ENCODE assay signal across 1 cellular context in the genomic region with DNA sequence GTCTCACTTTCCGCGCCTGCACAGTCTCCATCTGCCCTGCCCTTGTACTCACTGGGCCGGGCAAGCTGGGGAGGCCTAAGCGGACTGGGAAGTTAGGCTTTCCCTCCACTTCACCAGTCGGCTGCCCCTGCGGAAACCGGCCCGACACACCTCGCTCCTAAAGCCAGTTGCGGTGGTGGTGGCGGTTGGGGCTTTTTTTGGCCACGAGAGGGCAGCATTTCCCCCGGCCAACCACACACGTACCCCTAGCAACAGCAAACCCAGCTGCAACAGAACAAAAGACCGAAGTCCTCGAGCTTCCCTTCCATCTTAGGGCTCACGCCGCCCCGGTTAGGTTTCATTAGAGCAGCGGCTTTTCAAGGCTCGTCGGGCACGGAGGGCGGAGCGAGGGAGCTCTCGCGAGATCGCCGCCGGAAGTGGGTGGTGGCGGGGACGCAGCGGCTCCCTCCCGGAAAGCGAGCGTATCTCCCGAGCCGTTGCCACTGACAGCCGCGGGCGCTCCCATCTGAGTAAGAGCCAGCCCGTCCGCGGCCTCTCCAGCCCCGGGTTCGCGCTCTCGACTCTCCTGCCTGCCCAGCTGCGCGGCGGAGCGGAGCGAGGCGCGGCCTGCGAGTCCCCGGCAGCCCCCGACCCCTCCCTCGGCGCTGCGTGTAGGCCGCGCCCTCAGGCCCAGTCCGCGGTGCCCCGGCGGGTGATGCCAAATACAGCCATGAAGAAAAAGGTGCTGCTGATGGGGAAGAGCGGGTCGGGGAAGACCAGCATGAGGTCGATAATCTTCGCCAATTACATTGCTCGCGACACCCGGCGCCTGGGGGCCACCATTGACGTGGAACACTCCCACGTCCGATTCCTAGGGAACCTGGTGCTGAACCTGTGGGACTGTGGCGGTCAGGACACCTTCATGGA.
TF ChIP-seq lines count a peak whose summit lies in the region.

Gene RRAGA (plus strand): TSS at position 462 of the 906 bp plus-strand sequence. CDS start 233 bp downstream, at position 695.

TF ChIP-seq in HepG2, 621 proteins besides CTCF, POLR2A, EP300 and RAD21 (continued from another document and continues in another):
- TF ChIP-seq CEBPZ (IDR thresholded peaks at IDR 0.05; ENCODE audit: low read length), result no peak
- peak; percentile 40; the same call in 1 of the 2 replicates for TF ChIP-seq JUN (CRISPR knock-in tag; IDR thresholded peaks at IDR 0.05)
- TF ChIP-seq IRF2 (CRISPR knock-in tag; IDR thresholded peaks at IDR 0.05), result peak; percentile 89
- peak; percentile 94 for TF ChIP-seq YEATS4 (CRISPR knock-in tag; IDR thresholded peaks at IDR 0.05; ENCODE audit: borderline replicate concordance)
- no peak for TF ChIP-seq SSRP1 (CRISPR knock-in tag; IDR thresholded peaks at IDR 0.05)
- TF ChIP-seq ZNF260 (CRISPR knock-in tag; IDR thresholded peaks at IDR 0.05; ENCODE audit: borderline replicate concordance, low read depth), result no peak
- TF ChIP-seq SRY (CRISPR knock-in tag; IDR thresholded peaks at IDR 0.05), result peak; percentile 96
- TF ChIP-seq TEAD2 (CRISPR knock-in tag; IDR thresholded peaks at IDR 0.05), result no peak
- no peak for TF ChIP-seq ATM (IDR thresholded peaks at IDR 0.05; ENCODE audit: borderline replicate concordance)
- TF ChIP-seq ZNF530 (CRISPR knock-in tag; IDR thresholded peaks at IDR 0.05; ENCODE audit: low read depth), result no peak
- no peak for TF ChIP-seq SATB2 (CRISPR knock-in tag; IDR thresholded peaks at IDR 0.05)
- no peak for TF ChIP-seq CBX2 (IDR thresholded peaks at IDR 0.05; ENCODE audit: low read depth, low read length)
- TF ChIP-seq CBX2 (CRISPR knock-in tag; IDR thresholded peaks at IDR 0.05; ENCODE audit: low read depth), result no peak
- TF ChIP-seq KMT2B (CRISPR knock-in tag; IDR thresholded peaks at IDR 0.05), result peak; percentile 87; the same call in 1 of the 2 replicates
- no peak for TF ChIP-seq NFE2L1 (CRISPR knock-in tag; IDR thresholded peaks at IDR 0.05; ENCODE audit: borderline replicate concordance)
- TF ChIP-seq MIER3 (CRISPR knock-in tag; IDR thresholded peaks at IDR 0.05; ENCODE audit: borderline replicate concordance), result peak; percentile 24; the same call in 1 of the 2 replicates
- TF ChIP-seq, protein P1, sequence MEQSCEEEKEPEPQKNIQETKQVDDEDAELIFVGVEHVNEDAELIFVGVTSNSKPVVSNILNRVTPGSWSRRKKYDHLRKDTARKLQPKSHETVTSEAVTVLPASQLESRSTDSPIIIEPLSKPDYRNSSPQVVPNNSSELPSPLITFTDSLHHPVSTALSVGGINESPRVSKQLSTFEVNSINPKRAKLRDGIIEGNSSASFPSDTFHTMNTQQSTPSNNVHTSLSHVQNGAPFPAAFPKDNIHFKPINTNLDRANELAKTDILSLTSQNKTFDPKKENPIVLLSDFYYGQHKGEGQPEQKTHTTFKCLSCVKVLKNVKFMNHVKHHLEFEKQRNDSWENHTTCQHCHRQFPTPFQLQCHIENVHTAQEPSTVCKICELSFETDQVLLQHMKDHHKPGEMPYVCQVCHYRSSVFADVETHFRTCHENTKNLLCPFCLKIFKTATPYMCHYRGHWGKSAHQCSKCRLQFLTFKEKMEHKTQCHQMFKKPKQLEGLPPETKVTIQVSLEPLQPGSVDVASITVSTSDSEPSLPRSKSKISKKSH (CRISPR knock-in tag; IDR thresholded peaks at IDR 0.05; ENCODE audit: borderline replicate concordance), result 0 out of 2 replicates have a peak, but pooled peaks have one; percentile 28
- no peak for TF ChIP-seq ZNF3 (CRISPR knock-in tag; IDR thresholded peaks at IDR 0.05)
- TF ChIP-seq CCDC6 (CRISPR knock-in tag; IDR thresholded peaks at IDR 0.05), result peak; percentile 87; the same call in 1 of the 2 replicates
- TF ChIP-seq SALL2 (CRISPR knock-in tag; IDR thresholded peaks at IDR 0.05), result peak; percentile 95
- TF ChIP-seq IKZF4 (CRISPR knock-in tag; IDR thresholded peaks at IDR 0.05; ENCODE audit: borderline replicate concordance, low read depth, not compliant biosample characterization), result peak; percentile 57
- TF ChIP-seq PHF8 (CRISPR knock-in tag; IDR thresholded peaks at IDR 0.05), result peak; percentile 89
- TF ChIP-seq ZBTB20 (CRISPR knock-in tag; IDR thresholded peaks at IDR 0.05; ENCODE audit: borderline replicate concordance, low read depth), result peak; percentile 54; the same call in 1 of the 2 replicates
- TF ChIP-seq ZBTB3 (CRISPR knock-in tag; IDR thresholded peaks at IDR 0.05; ENCODE audit: borderline replicate concordance, low read depth), result no peak
- TF ChIP-seq TFDP2 (CRISPR knock-in tag; IDR thresholded peaks at IDR 0.05), result peak; percentile 77
- TF ChIP-seq, protein P2, sequence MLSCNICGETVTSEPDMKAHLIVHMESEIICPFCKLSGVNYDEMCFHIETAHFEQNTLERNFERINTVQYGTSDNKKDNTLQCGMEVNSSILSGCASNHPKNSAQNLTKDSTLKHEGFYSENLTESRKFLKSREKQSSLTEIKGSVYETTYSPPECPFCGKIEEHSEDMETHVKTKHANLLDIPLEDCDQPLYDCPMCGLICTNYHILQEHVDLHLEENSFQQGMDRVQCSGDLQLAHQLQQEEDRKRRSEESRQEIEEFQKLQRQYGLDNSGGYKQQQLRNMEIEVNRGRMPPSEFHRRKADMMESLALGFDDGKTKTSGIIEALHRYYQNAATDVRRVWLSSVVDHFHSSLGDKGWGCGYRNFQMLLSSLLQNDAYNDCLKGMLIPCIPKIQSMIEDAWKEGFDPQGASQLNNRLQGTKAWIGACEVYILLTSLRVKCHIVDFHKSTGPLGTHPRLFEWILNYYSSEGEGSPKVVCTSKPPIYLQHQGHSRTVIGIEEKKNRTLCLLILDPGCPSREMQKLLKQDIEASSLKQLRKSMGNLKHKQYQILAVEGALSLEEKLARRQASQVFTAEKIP (CRISPR knock-in tag; IDR thresholded peaks at IDR 0.05; ENCODE audit: borderline replicate concordance), result no peak
- TF ChIP-seq PRPF4 (IDR thresholded peaks at IDR 0.05; ENCODE audit: low read depth, low read length, poor library complexity, severe bottlenecking), result no peak
- TF ChIP-seq KAT2B (IDR thresholded peaks at IDR 0.05; ENCODE audit: borderline replicate concordance, low read depth, low read length), result no peak
- peak; percentile 87 for TF ChIP-seq GATAD1 (CRISPR knock-in tag; IDR thresholded peaks at IDR 0.05)
- TF ChIP-seq U2AF2 (IDR thresholded peaks at IDR 0.05; ENCODE audit: low read depth, low read length), result no peak
- TF ChIP-seq, protein P3, sequence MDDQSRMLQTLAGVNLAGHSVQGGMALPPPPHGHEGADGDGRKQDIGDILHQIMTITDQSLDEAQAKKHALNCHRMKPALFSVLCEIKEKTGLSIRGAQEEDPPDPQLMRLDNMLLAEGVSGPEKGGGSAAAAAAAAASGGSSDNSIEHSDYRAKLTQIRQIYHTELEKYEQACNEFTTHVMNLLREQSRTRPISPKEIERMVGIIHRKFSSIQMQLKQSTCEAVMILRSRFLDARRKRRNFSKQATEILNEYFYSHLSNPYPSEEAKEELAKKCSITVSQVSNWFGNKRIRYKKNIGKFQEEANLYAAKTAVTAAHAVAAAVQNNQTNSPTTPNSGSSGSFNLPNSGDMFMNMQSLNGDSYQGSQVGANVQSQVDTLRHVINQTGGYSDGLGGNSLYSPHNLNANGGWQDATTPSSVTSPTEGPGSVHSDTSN (CRISPR knock-in tag; IDR thresholded peaks at IDR 0.05; ENCODE audit: borderline replicate concordance), result no peak
- TF ChIP-seq SMC3 (IDR thresholded peaks at IDR 0.05; ENCODE audit: low read length), result peak; percentile 55
- TF ChIP-seq FOXJ3 (CRISPR knock-in tag; IDR thresholded peaks at IDR 0.05; ENCODE audit: borderline replicate concordance), result peak; percentile 64; the same call in 1 of the 2 replicates
- no peak; the same call in 1 of the 2 replicates for TF ChIP-seq ZNF75D (CRISPR knock-in tag; IDR thresholded peaks at IDR 0.05; ENCODE audit: borderline replicate concordance)
- TF ChIP-seq JARID2 (CRISPR knock-in tag; IDR thresholded peaks at IDR 0.05; ENCODE audit: insufficient replicate concordance), result peak; percentile 57
- TF ChIP-seq ZNF468 (CRISPR knock-in tag; IDR thresholded peaks at IDR 0.05), result peak; percentile 52; the same call in 1 of the 2 replicates
- peak; percentile 61 for TF ChIP-seq SKI (IDR thresholded peaks at IDR 0.05; ENCODE audit: partially characterized antibody)
- TF ChIP-seq MEF2D (CRISPR knock-in tag; IDR thresholded peaks at IDR 0.05), result peak; percentile 69; the same call in 1 of the 2 replicates
- TF ChIP-seq SOX6 (IDR thresholded peaks at IDR 0.05), result no peak
- TF ChIP-seq SOX6 (CRISPR knock-in tag; IDR thresholded peaks at IDR 0.05), result peak; percentile 88
- no peak for TF ChIP-seq ZSCAN21 (CRISPR knock-in tag; IDR thresholded peaks at IDR 0.05; ENCODE audit: borderline replicate concordance)
- TF ChIP-seq GMEB2 (CRISPR knock-in tag; IDR thresholded peaks at IDR 0.05; ENCODE audit: low read depth), result peak; percentile 55; the same call in 1 of the 2 replicates
- TF ChIP-seq KDM4B (CRISPR knock-in tag; IDR thresholded peaks at IDR 0.05), result no peak
- TF ChIP-seq ZSCAN12 (CRISPR knock-in tag; IDR thresholded peaks at IDR 0.05), result peak; percentile 70; the same call in 1 of the 2 replicates
- no peak for TF ChIP-seq NFRKB (IDR thresholded peaks at IDR 0.05)
- TF ChIP-seq FOXP4 (CRISPR knock-in tag; IDR thresholded peaks at IDR 0.05), result peak; percentile 66
- no peak for TF ChIP-seq PLRG1 (conservative IDR thresholded peaks at IDR 0.05)
- peak; percentile 94 for TF ChIP-seq ZBTB38 (CRISPR knock-in tag; IDR thresholded peaks at IDR 0.05)
- peak; percentile 97 for TF ChIP-seq ZNF556 (CRISPR knock-in tag; IDR thresholded peaks at IDR 0.05; ENCODE audit: borderline replicate concordance)
- TF ChIP-seq, protein P4, sequence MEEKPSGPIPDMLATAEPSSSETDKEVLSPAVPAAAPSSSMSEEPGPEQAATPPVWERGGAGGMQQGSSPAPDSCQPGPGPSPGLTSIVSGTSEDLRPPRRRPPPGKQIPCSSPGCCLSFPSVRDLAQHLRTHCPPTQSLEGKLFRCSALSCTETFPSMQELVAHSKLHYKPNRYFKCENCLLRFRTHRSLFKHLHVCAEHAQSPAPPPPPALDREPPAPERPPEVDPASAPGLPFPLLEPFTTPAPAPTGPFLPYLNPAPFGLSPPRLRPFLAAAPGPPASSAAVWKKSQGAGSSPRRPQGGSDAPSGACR (CRISPR knock-in tag; IDR thresholded peaks at IDR 0.05), result 0 out of 2 replicates have a peak, but pooled peaks have one; percentile 51
- TF ChIP-seq LCORL (IDR thresholded peaks at IDR 0.05), result no peak
- peak; percentile 84 for TF ChIP-seq LCORL (CRISPR knock-in tag; IDR thresholded peaks at IDR 0.05)
- peak; percentile 77 for TF ChIP-seq FOXK1 (CRISPR knock-in tag; IDR thresholded peaks at IDR 0.05; ENCODE audit: borderline replicate concordance, low read depth)
- 0 out of 2 replicates have a peak, but pooled peaks have one; percentile 62 for TF ChIP-seq ZNF549 (CRISPR knock-in tag; IDR thresholded peaks at IDR 0.05)
